In the genomic region with DNA sequence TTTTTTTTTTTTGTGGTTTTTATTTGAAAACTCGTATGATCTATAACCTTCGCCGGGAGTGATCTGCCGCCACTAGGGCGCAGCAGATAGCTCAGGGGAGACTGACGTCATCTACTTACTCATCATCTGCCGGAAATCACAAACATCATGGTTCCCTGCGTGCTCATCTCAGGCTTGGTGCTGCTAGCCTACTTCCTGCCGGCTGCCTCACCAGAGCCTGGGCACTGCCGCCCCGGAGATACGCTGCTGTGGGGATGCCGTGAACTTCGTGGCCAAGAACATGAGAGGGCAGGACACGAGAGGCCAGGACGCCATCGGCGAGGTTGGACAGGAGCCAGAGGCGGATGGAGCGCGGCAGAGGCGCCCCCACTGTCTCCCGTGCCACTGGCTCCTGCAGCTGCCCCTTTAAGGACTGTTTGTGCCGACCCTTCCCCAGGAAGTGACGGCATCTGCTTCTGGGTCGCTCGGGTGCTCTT, we compare ENCODE assay signal across 9 cellular contexts.
DNase-seq lines count a peak whose midpoint lies in the region; TF ChIP-seq lines count a peak whose summit lies in the region.
"Had no signal": no experiment of that assay in that cellular context is flagged by ENCODE, and none has a peak within 500 bp of the region (broad histone marks: within the 10 kb centered on the region; RNA-seq: fewer than 3 reads in every experiment).

No MANE protein-coding gene starts in this region.

- DNase-seq in DMS 273 (lab: John Stamatoyannopoulos, UW; ENCODE audit: unreplicated experiment) (peak; percentile 8), DMS 273 treated with DMSO at 0.1 percent for 48 hours (lab: John Stamatoyannopoulos, UW) (no peak), LNCaP clone FGC (ENCODE audit: low read depth) (peak; percentile 19), nephron progenitor cell (peak; percentile 10), retina (no peak), NCI-H1436 (lab: John Stamatoyannopoulos, UW) (no peak), glomerular visceral epithelial cell (ENCODE audit: extremely low spot score) (no peak)
- peak; percentile 27 for DNase-seq in activated CD8-positive, alpha-beta memory T cell treated with anti-CD3 and anti-CD28 coated beads, Interleukin-2, amount 50 U/mL, for 4 hours

- no peak overlapping the region for H3K4me3 Mint-ChIP-seq in nephron progenitor cell
- H3K4me3 Mint-ChIP-seq: activated naive CD4-positive, alpha-beta T cell treated with anti-CD3 and anti-CD28 coated beads, Interleukin-2, amount 50 U/mL, for 24 hours had no signal

- no peaks in the 10 kb centered on the region for H3K27me3 Mint-ChIP-seq in nephron progenitor cell (ENCODE audit: low read depth, poor library complexity)
- H3K27me3 Mint-ChIP-seq: activated naive CD4-positive, alpha-beta T cell treated with anti-CD3 and anti-CD28 coated beads, Interleukin-2, amount 50 U/mL, for 24 hours had no signal

- H3K9me3 Mint-ChIP-seq in nephron progenitor cell, result peaks cover 3% of the 10 kb centered on the region
- H3K9me3 Mint-ChIP-seq: activated naive CD4-positive, alpha-beta T cell treated with anti-CD3 and anti-CD28 coated beads, Interleukin-2, amount 50 U/mL, for 24 hours had no signal

- peak overlapping the region; percentile 37 for H3K4me3 ChIP-seq in LNCaP clone FGC (ENCODE audit: low read depth, low read length)

- H3K4me1 Mint-ChIP-seq in nephron progenitor cell, result peaks cover 7% of the 10 kb centered on the region
- H3K4me1 Mint-ChIP-seq: activated naive CD4-positive, alpha-beta T cell treated with anti-CD3 and anti-CD28 coated beads, Interleukin-2, amount 50 U/mL, for 24 hours had no signal

- peaks cover 21% of the 10 kb centered on the region for H3K36me3 Mint-ChIP-seq in nephron progenitor cell (ENCODE audit: low read depth)
- H3K36me3 Mint-ChIP-seq: activated naive CD4-positive, alpha-beta T cell treated with anti-CD3 and anti-CD28 coated beads, Interleukin-2, amount 50 U/mL, for 24 hours had no signal

- TF ChIP-seq CTCF in LNCaP clone FGC (IDR thresholded peaks at IDR 0.05; ENCODE audit: control insufficient read depth, extremely low read depth, insufficient read depth) (peak; percentile 69), nephron progenitor cell (IDR thresholded peaks at IDR 0.05) (peak; percentile 31)

- H3K27ac Mint-ChIP-seq in nephron progenitor cell, result peak overlapping the region; percentile 25
- H3K27ac Mint-ChIP-seq: activated naive CD4-positive, alpha-beta T cell treated with anti-CD3 and anti-CD28 coated beads, Interleukin-2, amount 50 U/mL, for 24 hours had no signal

Comparison
In these comparisons a context has a peak if more than half of its experiments do, and no peak if none do; other contexts are left out.
1. DNase-seq: peak in DMS 273 (single experiment), LNCaP clone FGC (single experiment), activated CD8-positive, alpha-beta memory T cell treated with anti-CD3 and anti-CD28 coated beads, Interleukin-2, amount 50 U/mL, for 4 hours (single experiment) and nephron progenitor cell (single experiment); none in DMS 273 treated with DMSO at 0.1 percent for 48 hours (single experiment), retina (single experiment), NCI-H1436 (single experiment) and glomerular visceral epithelial cell (single experiment).